In the genomic region with DNA sequence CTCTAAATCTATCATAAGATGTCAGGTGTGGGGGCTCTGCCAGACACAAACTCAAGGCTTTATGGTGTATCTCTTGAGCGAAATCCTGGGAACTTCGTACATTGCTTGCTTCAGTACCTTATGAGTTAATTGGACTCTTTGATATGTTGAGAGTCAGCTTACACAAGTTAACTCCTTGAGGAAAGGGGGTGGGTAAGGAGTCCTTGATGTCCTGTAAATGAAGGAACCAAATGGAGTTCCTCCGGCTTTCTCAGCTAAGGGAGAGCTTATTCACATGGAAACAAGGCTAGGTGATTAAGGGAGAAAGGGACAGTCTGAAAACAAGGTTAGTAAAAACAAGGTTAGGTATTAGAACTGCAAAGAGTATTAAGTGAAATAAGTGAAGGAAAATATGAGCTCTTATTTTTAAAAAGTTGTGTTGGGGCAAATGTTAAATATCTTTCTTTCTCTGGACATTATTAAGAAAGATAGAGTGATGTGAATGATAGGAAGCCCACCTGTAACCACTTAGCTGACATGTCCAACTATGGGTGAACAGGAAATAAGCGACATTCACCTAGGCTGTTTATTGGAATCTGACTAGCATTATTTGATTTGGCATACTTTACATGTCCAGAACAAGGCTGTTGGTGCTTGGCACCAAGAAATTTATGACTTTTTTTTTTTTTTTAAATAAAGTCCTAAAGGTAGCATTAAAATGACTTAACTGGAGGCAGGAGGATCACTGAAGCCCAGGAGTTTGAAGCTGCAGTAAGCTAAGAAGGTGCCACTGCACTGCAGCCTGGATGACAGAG, we compare ENCODE assay signal across 20 cellular contexts. TPM values are rescaled to one million over a fixed set of nuclear protein-coding genes. Genes with fewer than 3 reads are reported as not detected.
A peak's percentile ranks its signal among the peaks of the same experiment; 100 is the strongest.
DNase-seq lines count a peak whose midpoint lies in the region; ATAC-seq and TF ChIP-seq lines count a peak whose summit lies in the region.
"Had no signal": no experiment of that assay in that cellular context is flagged by ENCODE, and none has a peak within 500 bp of the region (broad histone marks: within the 10 kb centered on the region; RNA-seq: fewer than 3 reads in every experiment).

No MANE protein-coding gene starts in this region.

- peak overlapping the region; percentile 66 for H3K4me2 ChIP-seq in GM23338

- H2AFZ ChIP-seq in GM23338, result no peak overlapping the region
- H2AFZ ChIP-seq: GM23248 had no signal

- H3K27ac ChIP-seq in GM23338 (ENCODE audit: low read depth) (no peak overlapping the region), VCaP (peak overlapping the region; percentile 81), esophagus muscularis mucosa (replicated peaks in 1 of 4) (no peak overlapping the region)
- H3K27ac ChIP-seq: GM23248, SJSA1 had no signal

- no peaks in the 10 kb centered on the region for H3K9me3 ChIP-seq in esophagus muscularis mucosa
- H3K9me3 ChIP-seq: MG63, SJSA1 had no signal

- peak overlapping the region; percentile 58 for H3K4me3 Mint-ChIP-seq in GM23338
- H3K4me3 Mint-ChIP-seq in mesothelial cell of epicardium, result no peak overlapping the region
- H3K4me3 Mint-ChIP-seq: CD8-positive, alpha-beta memory T cell had no signal

- H3K27me3 Mint-ChIP-seq in GM23338 (ENCODE audit: insufficient read depth, low read depth, poor library complexity) (peaks cover 1% of the 10 kb centered on the region), mesothelial cell of epicardium (ENCODE audit: low read depth) (no peaks in the 10 kb centered on the region)

- H3K27me3 ChIP-seq in GM23338 (ENCODE audit: insufficient read depth) (no peaks in the 10 kb centered on the region), esophagus muscularis mucosa (no peaks in the 10 kb centered on the region)
- H3K27me3 ChIP-seq: MG63, SJSA1 had no signal

- H3K9me3 Mint-ChIP-seq in GM23338, result no peaks in the 10 kb centered on the region
- H3K9me3 Mint-ChIP-seq in mesothelial cell of epicardium, result peaks cover 4% of the 10 kb centered on the region
- H3K9me3 Mint-ChIP-seq: CD8-positive, alpha-beta memory T cell had no signal

- H3K79me2 ChIP-seq in GM23338 (replicated peaks; ENCODE audit: insufficient read depth), result no peaks in the 10 kb centered on the region

- H3K4me1 ChIP-seq in GM23338 (ENCODE audit: insufficient read depth) (peaks cover 25% of the 10 kb centered on the region), esophagus muscularis mucosa (no peaks in the 10 kb centered on the region)
- H3K4me1 ChIP-seq: SJSA1 had no signal

- TF ChIP-seq POLR2A in esophagus muscularis mucosa (IDR thresholded peaks at IDR 0.05; ENCODE audit: low read depth), result no peak

- H3K4me1 Mint-ChIP-seq in GM23338 (peaks cover 29% of the 10 kb centered on the region), mesothelial cell of epicardium (peaks cover 21% of the 10 kb centered on the region)
- H3K4me1 Mint-ChIP-seq: CD8-positive, alpha-beta memory T cell had no signal

- no peak for TF ChIP-seq EP300 in esophagus muscularis mucosa (IDR thresholded peaks at IDR 0.05)

- 86% methylated on average over 4 of the region's 4 CpGs for WGBS in esophagus muscularis mucosa

- TF ChIP-seq CTCF in GM23338 (conservative IDR thresholded peaks at IDR 0.05; ENCODE audit: low read depth in 2 of 2) (no peak), VCaP (conservative IDR thresholded peaks at IDR 0.05) (no peak), mesothelial cell of epicardium (IDR thresholded peaks at IDR 0.05; ENCODE audit: unreplicated experiment) (no peak), esophagus muscularis mucosa (IDR thresholded peaks at IDR 0.05) (no peak)

- H4K20me1 ChIP-seq in GM23338 (replicated peaks; ENCODE audit: insufficient read depth), result no peaks in the 10 kb centered on the region

- intact Hi-C loops in esophagus muscularis mucosa (cut with DNase I), result no loop called here

- H3K9me2 ChIP-seq in GM23338 (ENCODE audit: insufficient read depth), result no peaks in the 10 kb centered on the region

- H3K27ac Mint-ChIP-seq in GM23338 (peak overlapping the region; percentile 18), mesothelial cell of epicardium (peak overlapping the region; percentile 89)
- H3K27ac Mint-ChIP-seq: CD8-positive, alpha-beta memory T cell had no signal

- peak overlapping the region; percentile 42 for H3K4me3 ChIP-seq in GM23338
- no peak overlapping the region for H3K4me3 ChIP-seq in esophagus muscularis mucosa
- H3K4me3 ChIP-seq: GM23248, MG63, SJSA1 had no signal

- peaks cover 8% of the 10 kb centered on the region; the same call in 2 of the 3 replicates for H3K36me3 Mint-ChIP-seq in GM23338 (ENCODE audit: low read depth)
- H3K36me3 Mint-ChIP-seq in mesothelial cell of epicardium, result peaks cover 25% of the 10 kb centered on the region

- no peaks in the 10 kb centered on the region for H3K36me3 ChIP-seq in GM23338 (ENCODE audit: insufficient read depth)
- peaks cover 3 to 49% (median 24%) of the 10 kb centered on the region in 4 donors for H3K36me3 ChIP-seq in esophagus muscularis mucosa

- ATAC-seq in GM23338, result peak; percentile 94
- no peak for ATAC-seq in HG03521 (IDR thresholded peaks at IDR 0.05; ENCODE audit: unreplicated experiment)
- ATAC-seq: Panc1 had no signal

- DNase-seq in GM23338 (ENCODE audit: low spot score) (peak; percentile 81), iPS DF 4.7 (ENCODE audit: extremely low read depth, low spot score) (peak; percentile 51), mesothelial cell of epicardium (ENCODE audit: low spot score in 2 of 2, unreplicated experiment in 2 of 2) (no peak), esophagus muscularis mucosa (ENCODE audit: extremely low spot score) (no peak), AML-193 (lab: John Stamatoyannopoulos, UW) (no peak), germinal center (ENCODE audit: low spot score) (no peak)
- DNase-seq: C1 segment of cervical spinal cord; CD8-positive, alpha-beta memory T cell; GM23248; Kasumi-1; MG63; NCI-H1048; NCI-H1436; NCI-H2029; NCI-H345; NCI-H526 had no signal

- no peaks in the 10 kb centered on the region for H3F3A ChIP-seq in GM23338 (replicated peaks; ENCODE audit: low read depth)

TF ChIP-seq in GM23338, 12 proteins besides CTCF, POLR2A, EP300 and RAD21 (continues in another document):
- TF ChIP-seq, protein P1, sequence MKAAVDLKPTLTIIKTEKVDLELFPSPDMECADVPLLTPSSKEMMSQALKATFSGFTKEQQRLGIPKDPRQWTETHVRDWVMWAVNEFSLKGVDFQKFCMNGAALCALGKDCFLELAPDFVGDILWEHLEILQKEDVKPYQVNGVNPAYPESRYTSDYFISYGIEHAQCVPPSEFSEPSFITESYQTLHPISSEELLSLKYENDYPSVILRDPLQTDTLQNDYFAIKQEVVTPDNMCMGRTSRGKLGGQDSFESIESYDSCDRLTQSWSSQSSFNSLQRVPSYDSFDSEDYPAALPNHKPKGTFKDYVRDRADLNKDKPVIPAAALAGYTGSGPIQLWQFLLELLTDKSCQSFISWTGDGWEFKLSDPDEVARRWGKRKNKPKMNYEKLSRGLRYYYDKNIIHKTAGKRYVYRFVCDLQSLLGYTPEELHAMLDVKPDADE (IDR thresholded peaks at IDR 0.05), result no peak
- peak; percentile 89 for TF ChIP-seq NANOG (IDR thresholded peaks at IDR 0.05; ENCODE audit: borderline replicate concordance)

RNA-seq across cellular contexts. Expression of gene GTF2H5, which starts 26.5 kb away (rescaled TPM):
- total RNA-seq in GM23338 (2014; rRNA removed; shearing (Covaris generic)), result 0.73 and 2.5 TPM in 2 replicates
- polyA plus RNA-seq in GM23338 (2016; fragmentation: Nextera tagmentation; extraction: Ambion mirVana), result 38.6 and 41.6 TPM in 2 replicates
- total RNA-seq in mesothelial cell of epicardium (25.7 to 28.8 TPM (median 26.1 TPM) in 3 replicates), esophagus muscularis mucosa (10 to 100 TPM in 3 of 4 donors, 1 to 10 TPM in 1; 7.8 to 12.3 (median 10.9) TPM)

RNA-seq across cellular contexts. Expression of gene SERAC1, which starts 26.6 kb away (rescaled TPM):
- total RNA-seq in GM23338 (2014; rRNA removed; shearing (Covaris generic)), result 8.4 and 10.1 TPM in 2 replicates
- polyA plus RNA-seq in GM23338 (2016; fragmentation: Nextera tagmentation; extraction: Ambion mirVana), result 5.1 and 5.2 TPM in 2 replicates
- 9.8 to 10.4 TPM (median 9.8 TPM) in 3 replicates for total RNA-seq in mesothelial cell of epicardium
- 10 to 100 TPM; 18.4 to 27.1 (median 20.5) TPM for total RNA-seq in esophagus muscularis mucosa

Comparison
In these comparisons a context has a peak if more than half of its experiments do, and no peak if none do; other contexts are left out.
1. DNase-seq: peak in GM23338 (single experiment) and iPS DF 4.7 (single experiment); none in mesothelial cell of epicardium (0 of 2), esophagus muscularis mucosa (single experiment), AML-193 (0 of 2) and germinal center (single experiment).